Comparison of ENCODE assay signal across 8 cellular contexts in the genomic region with DNA sequence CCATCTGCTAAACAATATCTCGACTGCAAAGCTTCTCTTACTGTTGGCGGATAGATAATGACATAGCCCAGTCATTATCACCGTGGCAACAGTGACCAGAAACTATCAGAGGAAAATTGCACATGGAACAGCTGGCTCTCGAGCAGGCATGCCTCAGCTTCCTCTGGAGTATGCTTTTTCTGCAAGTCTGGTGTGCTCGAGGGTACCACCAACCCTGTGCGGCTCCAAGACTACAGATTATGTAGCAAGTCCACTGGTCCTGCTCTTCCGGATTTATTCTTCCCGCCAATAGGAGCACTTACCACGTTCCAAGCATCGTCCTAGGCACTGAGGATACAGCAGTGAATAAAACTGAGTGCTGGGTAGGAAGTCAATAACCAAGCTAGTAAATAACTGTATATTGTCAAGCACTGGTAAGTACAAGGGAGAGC. TPM values are rescaled to one million over a fixed set of nuclear protein-coding genes. Genes with fewer than 3 reads are reported as not detected.
DNase-seq lines count a peak whose midpoint lies in the region; TF ChIP-seq lines count a peak whose summit lies in the region.

No MANE protein-coding gene starts in this region.

- H3K4me1 Mint-ChIP-seq in activated CD4-positive, alpha-beta T cell treated with anti-CD3 and anti-CD28 coated beads, Interleukin-2, amount 10 ng/mL, durations not matched to agents 7 days and 5 days: peaks cover 66% of the 10 kb centered on the region
- peaks cover 65% of the 10 kb centered on the region for H3K4me1 Mint-ChIP-seq in activated naive CD8-positive, alpha-beta T cell (ENCODE audit: low read depth)

- TF ChIP-seq POLR2A in testis (IDR thresholded peaks at IDR 0.05): no peak

- POLR2A ChIA-PET in activated CD4-positive, alpha-beta T cell treated with anti-CD3 and anti-CD28 coated beads, Interleukin-2, amount 10 ng/mL, durations not matched to agents 7 days and 5 days (lab: Charles Lee): no interaction called here

- H3K36me3 ChIP-seq in kidney epithelial cell (ENCODE audit: control insufficient read depth, insufficient read depth, low read length) (no peaks in the 10 kb centered on the region), testis (ENCODE audit: low read depth, missing control alignments) (no peaks in the 10 kb centered on the region)

- no peaks in the 10 kb centered on the region for H3K9me3 Mint-ChIP-seq in activated CD4-positive, alpha-beta T cell treated with anti-CD3 and anti-CD28 coated beads, Interleukin-2, amount 10 ng/mL, durations not matched to agents 7 days and 5 days
- no peaks in the 10 kb centered on the region for H3K9me3 Mint-ChIP-seq in activated naive CD8-positive, alpha-beta T cell (ENCODE audit: low read depth)

- 2 to 3% methylated on average over 10 of the region's 10 CpGs for WGBS in testis, 2 donors

- H3K27me3 ChIP-seq in kidney epithelial cell (ENCODE audit: control insufficient read depth, insufficient read depth, low read length): no peaks in the 10 kb centered on the region
- no peaks in the 10 kb centered on the region for H3K27me3 ChIP-seq in testis

- no peaks in the 10 kb centered on the region for H3K27me3 Mint-ChIP-seq in activated CD4-positive, alpha-beta T cell treated with anti-CD3 and anti-CD28 coated beads, Interleukin-2, amount 10 ng/mL, durations not matched to agents 7 days and 5 days
- H3K27me3 Mint-ChIP-seq in activated naive CD8-positive, alpha-beta T cell: no peaks in the 10 kb centered on the region

- intact Hi-C loops in testis (cut with DNase I; ENCODE audit: low total_unique reads): no loop called here

- H3K27ac ChIP-seq in testis: peak overlapping the region; percentile 78 to 86

- no peaks in the 10 kb centered on the region for H3K9me3 ChIP-seq in testis

- TF ChIP-seq CTCF in kidney epithelial cell (IDR thresholded peaks at IDR 0.05; ENCODE audit: insufficient read depth, low read length, poor library complexity, severe bottlenecking) (no peak), testis (IDR thresholded peaks at IDR 0.05) (no peak)

- H3K27ac Mint-ChIP-seq in activated CD4-positive, alpha-beta T cell treated with anti-CD3 and anti-CD28 coated beads, Interleukin-2, amount 10 ng/mL, durations not matched to agents 7 days and 5 days: peak overlapping the region; percentile 90
- peak overlapping the region; percentile 95 for H3K27ac Mint-ChIP-seq in activated naive CD8-positive, alpha-beta T cell

- H3K4me1 ChIP-seq in testis: peaks cover 57% of the 10 kb centered on the region

- peak overlapping the region; percentile 99 for H3K4me3 ChIP-seq in kidney epithelial cell (ENCODE audit: low read depth, low read length)
- peak overlapping the region; percentile 75 to 87 for H3K4me3 ChIP-seq in testis

- no peak for DNase-seq in activated CD4-positive, alpha-beta T cell treated with anti-CD3 and anti-CD28 coated beads, Interleukin-2, amount 10 ng/mL, durations not matched to agents 7 days and 5 days
- no peak for DNase-seq in activated CD4-positive, alpha-beta T cell treated with anti-CD3 and anti-CD28 coated beads for 1 hour
- DNase-seq in NCI-H2107 treated with DMSO at 0.1 percent for 48 hours (lab: John Stamatoyannopoulos, UW; ENCODE audit: unreplicated experiment) (peak; percentile 72), kidney epithelial cell (ENCODE audit: low read depth) (no peak), testis (peak; percentile 35), NCI-H2196 treated with DMSO at 0.1 percent for 48 hours (lab: John Stamatoyannopoulos, UW; ENCODE audit: unreplicated experiment) (no peak)
- DNase-seq in activated CD4-positive, CD25-positive, alpha-beta regulatory T cell treated with anti-CD3 and anti-CD28 coated beads, Interleukin-2, amount 50 U/mL, for 72 hours: no peak

- peaks cover 15% of the 10 kb centered on the region for H3K36me3 Mint-ChIP-seq in activated CD4-positive, alpha-beta T cell treated with anti-CD3 and anti-CD28 coated beads, Interleukin-2, amount 10 ng/mL, durations not matched to agents 7 days and 5 days (ENCODE audit: low read depth)
- peaks cover 6% of the 10 kb centered on the region for H3K36me3 Mint-ChIP-seq in activated naive CD8-positive, alpha-beta T cell

- CTCF ChIA-PET in activated CD4-positive, alpha-beta T cell treated with anti-CD3 and anti-CD28 coated beads, Interleukin-2, amount 10 ng/mL, durations not matched to agents 7 days and 5 days (lab: Charles Lee): interaction anchor here (0.6 to 2.7 kb wide), 4 partner anchors 10 to 96 kb away, joined by 3 to 16 read pairs (median 8); a partner anchor contains a TSS

- peak overlapping the region; percentile 87 for H3K4me3 Mint-ChIP-seq in activated CD4-positive, alpha-beta T cell treated with anti-CD3 and anti-CD28 coated beads, Interleukin-2, amount 10 ng/mL, durations not matched to agents 7 days and 5 days
- H3K4me3 Mint-ChIP-seq in activated naive CD8-positive, alpha-beta T cell: peak overlapping the region; percentile 96

RNA-seq across cellular contexts. Expression of a gene that starts 1.4 kb away (rescaled TPM):
- total RNA-seq in activated CD4-positive, alpha-beta T cell treated with anti-CD3 and anti-CD28 coated beads, Interleukin-2, amount 10 ng/mL, durations not matched to agents 7 days and 5 days: 10 to 100 TPM; 36.6 to 51.2 TPM
- total RNA-seq in kidney epithelial cell (38.6 and 48.3 TPM in 2 replicates), testis (10 to 100 TPM; 83.9 to 95.0 TPM)
- 101 TPM for polyA plus RNA-seq in testis (ENCODE audit: insufficient read depth, low read depth, low replicate concordance)

RNA-seq across cellular contexts. Expression of a gene that starts 17.0 kb away (rescaled TPM):
- 10 to 100 TPM; 81.0 to 95.8 TPM for total RNA-seq in activated CD4-positive, alpha-beta T cell treated with anti-CD3 and anti-CD28 coated beads, Interleukin-2, amount 10 ng/mL, durations not matched to agents 7 days and 5 days
- total RNA-seq in kidney epithelial cell: 2.2 and 3.1 TPM in 2 replicates
- total RNA-seq in testis: 10 to 100 TPM; 37.6 to 38.9 TPM
- polyA plus RNA-seq in testis (ENCODE audit: insufficient read depth, low read depth, low replicate concordance): 8.3 TPM

Comparison
In these comparisons a context has a peak if more than half of its experiments do, and no peak if none do; other contexts are left out.
1. DNase-seq: peak in NCI-H2107 treated with DMSO at 0.1 percent for 48 hours (single experiment) and testis (single experiment); none in activated CD4-positive, alpha-beta T cell treated with anti-CD3 and anti-CD28 coated beads, Interleukin-2, amount 10 ng/mL, durations not matched to agents 7 days and 5 days (single experiment), activated CD4-positive, alpha-beta T cell treated with anti-CD3 and anti-CD28 coated beads for 1 hour (single experiment), kidney epithelial cell (single experiment), NCI-H2196 treated with DMSO at 0.1 percent for 48 hours (single experiment) and activated CD4-positive, CD25-positive, alpha-beta regulatory T cell treated with anti-CD3 and anti-CD28 coated beads, Interleukin-2, amount 50 U/mL, for 72 hours (single experiment).